In genomic region chr16:73047536-73048291, GRCh38 we compare ENCODE assay signal across 8 cellular contexts.
DNase-seq lines count a peak whose midpoint lies in the region; ATAC-seq and TF ChIP-seq lines count a peak whose summit lies in the region.

TSS of gene ZFHX3 (minus strand) at chr16:73048128. CDS start at chr16:72960145, 87,983 bp downstream.

- H3K9ac ChIP-seq in OCI-LY1 (ENCODE audit: low read length), result peak within 1 kb of the TSS; percentile 24; the same call in 1 of the 2 replicates

- peaks cover 8% of the 10 kb centered on the region; the same call in 1 of the 2 replicates for H3K27me3 ChIP-seq in OCI-LY1 (ENCODE audit: insufficient read depth, low read length)

- no peaks in the 10 kb centered on the region for H3K79me2 ChIP-seq in OCI-LY1 (ENCODE audit: insufficient read depth, low read length)

- H4K20me1 ChIP-seq in OCI-LY1 (ENCODE audit: insufficient read depth, low read length), result no peaks in the 10 kb centered on the region

- no peaks in the 10 kb centered on the region for H3F3A ChIP-seq in OCI-LY1 (ENCODE audit: insufficient read depth, low read length)

- ATAC-seq in GM18868 (IDR thresholded peaks at IDR 0.05; ENCODE audit: unreplicated experiment) (peak; percentile 65), HG03060 (IDR thresholded peaks at IDR 0.05; ENCODE audit: low read depth, unreplicated experiment) (peak; percentile 56)

- H3K36me3 ChIP-seq in OCI-LY1 (ENCODE audit: insufficient read depth, low read length), result no peaks in the 10 kb centered on the region

- no peak within 1 kb of the TSS for H2AFZ ChIP-seq in OCI-LY1 (ENCODE audit: low read length)

- peak; percentile 80 for DNase-seq in CD1c-positive myeloid dendritic cell (ENCODE audit: extremely low spot score)
- DNase-seq in astrocyte of the spinal cord (ENCODE audit: low read depth, low spot score), result peak; percentile 70
- DNase-seq in skeletal muscle cell (ENCODE audit: low read depth), result no peak
- DNase-seq in cerebellar nuclear complex (lab: John Stamatoyannopoulos, UW), result no peak

- in situ Hi-C loops in astrocyte of the spinal cord (cut with HindIII; ENCODE audit: low sequenced_read_pairs), result no loop called here

- no peaks in the 10 kb centered on the region for H3K9me2 ChIP-seq in OCI-LY1 (ENCODE audit: low read depth, low read length)

- no peaks in the 10 kb centered on the region for H3K4me1 ChIP-seq in OCI-LY1 (ENCODE audit: insufficient read depth, low read length, severe bottlenecking)

- peak within 1 kb of the TSS; percentile 53 for H3K4me3 ChIP-seq in OCI-LY1 (ENCODE audit: low read depth, low read length, poor library complexity, severe bottlenecking)
- peak within 1 kb of the TSS; percentile 63 for H3K4me3 ChIP-seq in astrocyte of the spinal cord (ENCODE audit: low read depth, low read length)
- peak within 1 kb of the TSS; percentile 58 for H3K4me3 ChIP-seq in iPS-18c (ENCODE audit: insufficient read depth, low read depth, low read length)
- H3K4me3 ChIP-seq in skeletal muscle cell (ENCODE audit: low read depth, low read length), result peak within 1 kb of the TSS; percentile 67

- TF ChIP-seq CTCF in OCI-LY1 (IDR thresholded peaks at IDR 0.05; ENCODE audit: low read length) (no peak), astrocyte of the spinal cord (IDR thresholded peaks at IDR 0.05; ENCODE audit: low read depth, low read length) (peak; percentile 22)

- peak within 1 kb of the TSS; percentile 60 for H3K4me2 ChIP-seq in OCI-LY1 (ENCODE audit: low read length)

- H3K9me3 ChIP-seq in OCI-LY1 (ENCODE audit: low read length) (no peaks in the 10 kb centered on the region), iPS-18c (ENCODE audit: control insufficient read depth, insufficient read depth, low read length) (no peaks in the 10 kb centered on the region)

- H3K27ac ChIP-seq in OCI-LY1 (ENCODE audit: low read depth, low read length, poor library complexity, severe bottlenecking), result no peak within 1 kb of the TSS

Comparison
In these comparisons a context has a peak if more than half of its experiments do, and no peak if none do; other contexts are left out.
1. DNase-seq: peak in CD1c-positive myeloid dendritic cell (single experiment) and astrocyte of the spinal cord (single experiment); none in skeletal muscle cell (single experiment) and cerebellar nuclear complex (0 of 2).
2. Peak in every context shown above with its lines, with median percentiles within 50 percentile points of each other: H3K4me3 ChIP-seq.